ENCODE assay signal across 1 cellular context in the genomic region with DNA sequence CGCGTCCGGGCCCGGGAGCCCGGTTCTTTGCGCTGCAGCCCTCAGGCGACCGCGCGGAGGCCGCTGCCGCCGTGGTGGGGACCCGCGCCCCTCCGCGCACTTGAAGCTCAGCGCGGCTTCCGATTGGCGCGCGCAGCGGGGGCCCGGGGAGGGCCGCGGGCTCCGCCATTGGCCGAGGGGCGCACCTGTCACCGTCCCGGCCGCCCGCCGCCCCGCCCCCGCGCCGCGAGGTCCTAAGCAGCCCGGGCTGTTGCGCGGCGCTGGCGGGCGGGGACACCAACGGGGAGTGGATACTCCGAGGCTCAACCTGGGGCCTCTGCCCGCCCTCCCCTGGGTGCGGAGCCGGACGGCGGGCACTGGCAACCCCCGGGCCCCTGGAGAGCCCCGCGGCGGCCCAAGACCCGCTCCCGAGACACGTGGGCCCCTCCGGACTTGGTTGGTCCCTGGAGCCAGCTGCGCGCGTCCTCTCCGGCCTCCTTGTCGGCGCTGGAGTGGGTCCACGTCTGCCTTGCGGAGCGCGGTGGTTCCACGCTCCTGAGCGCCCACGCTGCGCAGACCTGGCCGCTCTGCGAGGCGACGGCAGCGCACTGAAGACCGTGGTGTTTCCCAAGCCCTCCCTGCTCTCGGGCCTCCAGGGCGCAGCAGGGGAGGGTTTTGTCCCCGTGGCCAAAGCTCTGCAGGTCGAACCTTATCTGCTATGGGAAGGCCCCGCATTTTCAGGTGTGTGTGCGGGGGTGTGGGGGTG.
TF ChIP-seq lines count a peak whose summit lies in the region.

Gene MNX1 (minus strand): TSS at position 76 of the 745 bp plus-strand sequence. CDS start 313 bp downstream, outside the sequence.

TF ChIP-seq in K562, 482 proteins besides CTCF, POLR2A, EP300 and RAD21 (continued from another document and continues in another):
- TF ChIP-seq, protein P1, sequence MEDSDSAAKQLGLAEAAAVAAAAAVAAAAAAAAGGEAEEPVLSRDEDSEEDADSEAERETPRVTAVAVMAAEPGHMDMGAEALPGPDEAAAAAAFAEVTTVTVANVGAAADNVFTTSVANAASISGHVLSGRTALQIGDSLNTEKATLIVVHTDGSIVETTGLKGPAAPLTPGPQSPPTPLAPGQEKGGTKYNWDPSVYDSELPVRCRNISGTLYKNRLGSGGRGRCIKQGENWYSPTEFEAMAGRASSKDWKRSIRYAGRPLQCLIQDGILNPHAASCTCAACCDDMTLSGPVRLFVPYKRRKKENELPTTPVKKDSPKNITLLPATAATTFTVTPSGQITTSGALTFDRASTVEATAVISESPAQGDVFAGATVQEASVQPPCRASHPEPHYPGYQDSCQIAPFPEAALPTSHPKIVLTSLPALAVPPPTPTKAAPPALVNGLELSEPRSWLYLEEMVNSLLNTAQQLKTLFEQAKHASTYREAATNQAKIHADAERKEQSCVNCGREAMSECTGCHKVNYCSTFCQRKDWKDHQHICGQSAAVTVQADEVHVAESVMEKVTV (CRISPR knock-in tag; IDR thresholded peaks at IDR 0.05) = no peak
- TF ChIP-seq EP400 (IDR thresholded peaks at IDR 0.05) (peak; percentile 45; the same call in 1 of the 2 replicates), ZBTB49 (CRISPR knock-in tag; IDR thresholded peaks at IDR 0.05; ENCODE audit: borderline replicate concordance) (no peak), SRSF9 (IDR thresholded peaks at IDR 0.05; ENCODE audit: borderline replicate concordance, low read depth, low read length) (no peak), MAFG (tag; conservative IDR thresholded peaks at IDR 0.05) (no peak), ZNF75A (CRISPR knock-in tag; IDR thresholded peaks at IDR 0.05) (no peak), ZFP91 (CRISPR knock-in tag; IDR thresholded peaks at IDR 0.05) (peak; percentile 75; the same call in 1 of the 2 replicates), MLX (CRISPR knock-in tag; conservative IDR thresholded peaks at IDR 0.05) (no peak), PHF21A (IDR thresholded peaks at IDR 0.05; ENCODE audit: borderline replicate concordance, low read depth) (no peak), HNRNPLL (IDR thresholded peaks at IDR 0.05; ENCODE audit: low read depth, low read length, poor library complexity, severe bottlenecking) (no peak), HDAC8 (tag; IDR thresholded peaks at IDR 0.05) (peak; percentile 41; the same call in 1 of the 2 replicates), NFATC3 (IDR thresholded peaks at IDR 0.05) (no peak), XRCC3 (IDR thresholded peaks at IDR 0.05) (no peak), TRIM24 (IDR thresholded peaks at IDR 0.05) (no peak), ZNF277 (CRISPR knock-in tag; IDR thresholded peaks at IDR 0.05; ENCODE audit: borderline replicate concordance) (no peak), NONO (IDR thresholded peaks at IDR 0.05; ENCODE audit: low read depth in 2 of 2, low read length in 1 of 2) (peak; percentile 50 to 70), RBM22 (IDR thresholded peaks at IDR 0.05; ENCODE audit: low read depth, low read length, poor library complexity, severe bottlenecking) (no peak), SIX5 (IDR thresholded peaks at IDR 0.05; ENCODE audit: borderline replicate concordance in 1 of 2, insufficient read depth in 1 of 2, low read depth in 1 of 2, low read length in 2 of 2) (no peak), PKNOX1 (IDR thresholded peaks at IDR 0.05) (no peak), ETS2 (tag; IDR thresholded peaks at IDR 0.05; ENCODE audit: borderline replicate concordance, poor library complexity, severe bottlenecking) (no peak), HDAC1 (IDR thresholded peaks at IDR 0.05) (peak in 1 of 2 experiments; percentile 69; a peak in 2 of 4 replicates), RHOXF2B (CRISPR knock-in tag; conservative IDR thresholded peaks at IDR 0.05) (no peak), TARDBP (IDR thresholded peaks at IDR 0.05) (no peak), FOS (IDR thresholded peaks at IDR 0.05; ENCODE audit: extremely low read depth, insufficient read length) (peak; percentile 40), ESRRA (IDR thresholded peaks at IDR 0.05; ENCODE audit: borderline replicate concordance, low read depth) (peak; percentile 11; the same call in 1 of the 2 replicates), ZFP36 (IDR thresholded peaks at IDR 0.05; ENCODE audit: low read depth, low read length, partially characterized antibody) (no peak), PCBP1 (IDR thresholded peaks at IDR 0.05; ENCODE audit: low read depth, low read length, poor library complexity, severe bottlenecking) (peak; percentile 42), ZNF324 (CRISPR knock-in tag; IDR thresholded peaks at IDR 0.05) (no peak), ZNF143 (CRISPR knock-in tag; IDR thresholded peaks at IDR 0.05) (no peak), PML (IDR thresholded peaks at IDR 0.05; ENCODE audit: low read length) (no peak), CC2D1A (IDR thresholded peaks at IDR 0.05) (no peak), GABPB2 (CRISPR knock-in tag; conservative IDR thresholded peaks at IDR 0.05) (no peak), TEAD4 (IDR thresholded peaks at IDR 0.05; ENCODE audit: low read length) (no peak), TEAD4 (CRISPR knock-in tag; IDR thresholded peaks at IDR 0.05; ENCODE audit: borderline replicate concordance) (no peak), POLR2G (IDR thresholded peaks at IDR 0.05; ENCODE audit: low read depth, low read length) (peak; percentile 83), CBX5 (IDR thresholded peaks at IDR 0.05; ENCODE audit: borderline replicate concordance, low read depth) (no peak)
- TF ChIP-seq, protein P2, sequence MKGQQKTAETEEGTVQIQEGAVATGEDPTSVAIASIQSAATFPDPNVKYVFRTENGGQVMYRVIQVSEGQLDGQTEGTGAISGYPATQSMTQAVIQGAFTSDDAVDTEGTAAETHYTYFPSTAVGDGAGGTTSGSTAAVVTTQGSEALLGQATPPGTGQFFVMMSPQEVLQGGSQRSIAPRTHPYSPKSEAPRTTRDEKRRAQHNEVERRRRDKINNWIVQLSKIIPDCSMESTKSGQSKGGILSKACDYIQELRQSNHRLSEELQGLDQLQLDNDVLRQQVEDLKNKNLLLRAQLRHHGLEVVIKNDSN (CRISPR knock-in tag; IDR thresholded peaks at IDR 0.05) = no peak
- TF ChIP-seq, protein P3, sequence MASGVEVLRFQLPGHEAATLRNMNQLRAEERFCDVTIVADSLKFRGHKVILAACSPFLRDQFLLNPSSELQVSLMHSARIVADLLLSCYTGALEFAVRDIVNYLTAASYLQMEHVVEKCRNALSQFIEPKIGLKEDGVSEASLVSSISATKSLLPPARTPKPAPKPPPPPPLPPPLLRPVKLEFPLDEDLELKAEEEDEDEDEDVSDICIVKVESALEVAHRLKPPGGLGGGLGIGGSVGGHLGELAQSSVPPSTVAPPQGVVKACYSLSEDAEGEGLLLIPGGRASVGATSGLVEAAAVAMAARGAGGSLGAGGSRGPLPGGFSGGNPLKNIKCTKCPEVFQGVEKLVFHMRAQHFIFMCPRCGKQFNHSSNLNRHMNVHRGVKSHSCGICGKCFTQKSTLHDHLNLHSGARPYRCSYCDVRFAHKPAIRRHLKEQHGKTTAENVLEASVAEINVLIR (CRISPR knock-in tag; IDR thresholded peaks at IDR 0.05) = 0 out of 2 replicates have a peak, but pooled peaks have one; percentile 44
- TF ChIP-seq, protein P4, sequence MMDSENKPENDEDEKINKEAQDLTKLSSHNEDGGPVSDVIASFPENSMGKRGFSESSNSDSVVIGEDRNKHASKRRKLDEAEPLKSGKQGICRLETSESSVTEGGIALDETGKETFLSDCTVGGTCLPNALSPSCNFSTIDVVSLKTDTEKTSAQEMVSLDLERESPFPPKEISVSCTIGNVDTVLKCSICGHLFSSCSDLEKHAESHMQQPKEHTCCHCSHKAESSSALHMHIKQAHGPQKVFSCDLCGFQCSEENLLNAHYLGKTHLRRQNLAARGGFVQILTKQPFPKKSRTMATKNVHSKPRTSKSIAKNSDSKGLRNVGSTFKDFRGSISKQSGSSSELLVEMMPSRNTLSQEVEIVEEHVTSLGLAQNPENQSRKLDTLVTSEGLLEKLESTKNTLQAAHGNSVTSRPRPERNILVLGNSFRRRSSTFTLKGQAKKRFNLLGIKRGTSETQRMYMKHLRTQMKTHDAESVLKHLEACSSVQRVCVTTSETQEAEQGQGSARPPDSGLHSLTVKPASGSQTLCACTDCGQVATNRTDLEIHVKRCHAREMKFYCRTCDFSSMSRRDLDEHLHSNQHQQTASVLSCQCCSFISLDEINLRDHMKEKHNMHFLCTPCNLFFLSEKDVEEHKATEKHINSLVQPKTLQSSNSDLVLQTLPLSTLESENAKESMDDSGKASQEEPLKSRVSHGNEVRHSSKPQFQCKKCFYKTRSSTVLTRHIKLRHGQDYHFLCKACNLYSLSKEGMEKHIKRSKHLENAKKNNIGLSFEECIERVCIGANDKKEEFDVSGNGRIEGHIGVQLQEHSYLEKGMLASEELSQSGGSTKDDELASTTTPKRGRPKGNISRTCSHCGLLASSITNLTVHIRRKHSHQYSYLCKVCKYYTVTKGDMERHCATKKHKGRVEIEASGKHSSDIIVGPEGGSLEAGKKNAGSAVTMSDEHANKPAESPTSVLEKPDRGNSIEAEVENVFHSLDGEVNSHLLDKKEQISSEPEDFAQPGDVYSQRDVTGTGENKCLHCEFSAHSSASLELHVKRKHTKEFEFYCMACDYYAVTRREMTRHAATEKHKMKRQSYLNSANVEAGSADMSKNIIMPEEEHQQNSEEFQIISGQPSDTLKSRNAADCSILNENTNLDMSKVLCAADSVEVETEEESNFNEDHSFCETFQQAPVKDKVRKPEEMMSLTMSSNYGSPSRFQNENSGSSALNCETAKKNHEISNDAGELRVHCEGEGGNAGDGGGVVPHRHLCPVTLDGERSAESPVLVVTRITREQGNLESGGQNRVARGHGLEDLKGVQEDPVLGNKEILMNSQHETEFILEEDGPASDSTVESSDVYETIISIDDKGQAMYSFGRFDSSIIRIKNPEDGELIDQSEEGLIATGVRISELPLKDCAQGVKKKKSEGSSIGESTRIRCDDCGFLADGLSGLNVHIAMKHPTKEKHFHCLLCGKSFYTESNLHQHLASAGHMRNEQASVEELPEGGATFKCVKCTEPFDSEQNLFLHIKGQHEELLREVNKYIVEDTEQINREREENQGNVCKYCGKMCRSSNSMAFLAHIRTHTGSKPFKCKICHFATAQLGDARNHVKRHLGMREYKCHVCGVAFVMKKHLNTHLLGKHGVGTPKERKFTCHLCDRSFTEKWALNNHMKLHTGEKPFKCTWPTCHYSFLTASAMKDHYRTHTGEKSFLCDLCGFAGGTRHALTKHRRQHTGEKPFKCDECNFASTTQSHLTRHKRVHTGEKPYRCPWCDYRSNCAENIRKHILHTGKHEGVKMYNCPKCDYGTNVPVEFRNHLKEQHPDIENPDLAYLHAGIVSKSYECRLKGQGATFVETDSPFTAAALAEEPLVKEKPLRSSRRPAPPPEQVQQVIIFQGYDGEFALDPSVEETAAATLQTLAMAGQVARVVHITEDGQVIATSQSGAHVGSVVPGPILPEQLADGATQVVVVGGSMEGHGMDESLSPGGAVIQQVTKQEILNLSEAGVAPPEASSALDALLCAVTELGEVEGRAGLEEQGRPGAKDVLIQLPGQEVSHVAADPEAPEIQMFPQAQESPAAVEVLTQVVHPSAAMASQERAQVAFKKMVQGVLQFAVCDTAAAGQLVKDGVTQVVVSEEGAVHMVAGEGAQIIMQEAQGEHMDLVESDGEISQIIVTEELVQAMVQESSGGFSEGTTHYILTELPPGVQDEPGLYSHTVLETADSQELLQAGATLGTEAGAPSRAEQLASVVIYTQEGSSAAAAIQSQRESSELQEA (IDR thresholded peaks at IDR 0.05; ENCODE audit: low read depth) = no peak
